Comparison of ENCODE assay signal across 1 cellular context in genomic region chr11:133530501-133530835, GRCh38.
TF ChIP-seq lines count a peak whose summit lies in the region.

No MANE protein-coding gene starts in this region.

TF ChIP-seq in GM12878, 131 proteins besides CTCF, POLR2A, EP300 and RAD21:
- TF ChIP-seq CREB1 (IDR thresholded peaks at IDR 0.05; ENCODE audit: low read depth) (no peak), ZNF687 (IDR thresholded peaks at IDR 0.05) (no peak), POLR2AphosphoS5 (IDR thresholded peaks at IDR 0.05; ENCODE audit: low read length) (no peak), HDAC6 (IDR thresholded peaks at IDR 0.05; ENCODE audit: unreplicated experiment) (no peak), CHD4 (IDR thresholded peaks at IDR 0.05) (no peak), HCFC1 (IDR thresholded peaks at IDR 0.05; ENCODE audit: low read length) (no peak), FOS (IDR thresholded peaks at IDR 0.05; ENCODE audit: borderline replicate concordance, extremely low read depth, insufficient read length) (no peak), NR2C2 (IDR thresholded peaks at IDR 0.05; ENCODE audit: borderline replicate concordance, control insufficient read depth, insufficient read length, low read depth) (no peak), REST (IDR thresholded peaks at IDR 0.05; ENCODE audit: low read depth, low read length) (no peak), SIN3A (IDR thresholded peaks at IDR 0.05; ENCODE audit: low read depth, low read length) (no peak), ZBTB33 (IDR thresholded peaks at IDR 0.05) (no peak), PBX3 (IDR thresholded peaks at IDR 0.05; ENCODE audit: insufficient replicate concordance, low read depth, low read length) (no peak), RB1 (IDR thresholded peaks at IDR 0.05; ENCODE audit: borderline replicate concordance) (no peak), DPF2 (IDR thresholded peaks at IDR 0.05) (no peak), EZH2 (IDR thresholded peaks at IDR 0.05; ENCODE audit: borderline replicate concordance, control insufficient read depth, low read depth, low read length) (no peak)
TF ChIP-seq in GM12878: peak in this region for 0.
